8 cellular contexts compared by ENCODE assay signal in genomic region chr19:2446390-2446789, GRCh38. TPM values are rescaled to one million over a fixed set of nuclear protein-coding genes. Genes with fewer than 3 reads are reported as not detected.
DNase-seq lines count a peak whose midpoint lies in the region; ATAC-seq and FAIRE-seq lines count a peak whose summit lies in the region.

No MANE protein-coding gene starts in this region.

- no peak overlapping the region for H2BK15ac ChIP-seq in neuronal stem cell (ENCODE audit: low read length)

- H3K14ac ChIP-seq in neuronal stem cell (ENCODE audit: low read length): no peak overlapping the region

- no peak overlapping the region for H3K27ac ChIP-seq in neuronal stem cell (replicated peaks; ENCODE audit: low read length)

- FAIRE-seq in GM18507 (lab: Jason Lieb, UNC): peak; percentile 62

- H3K79me1 ChIP-seq in neuronal stem cell (ENCODE audit: low read depth, low read length): peaks cover 49% of the 10 kb centered on the region

- DNase-seq in GM18507 (ENCODE audit: extremely low spot score, insufficient read length, low read depth) (no peak), NAMALWA (ENCODE audit: low spot score) (peak; percentile 89), neuronal stem cell (ENCODE audit: low spot score) (no peak), cerebellar cortex (ENCODE audit: low spot score) (no peak), HuH-7 (ENCODE audit: low spot score) (no peak)
- DNase-seq in activated T-cell treated with anti-CD3 and anti-CD28 coated beads, Interleukin-2, amount 50 U/mL, for 4 hours: no peak

- no peaks in the 10 kb centered on the region for H3K9me3 Mint-ChIP-seq in activated T-cell treated with anti-CD3 and anti-CD28 coated beads, Interleukin-2, amount 50 U/mL, for 4 hours

- H3K4me1 Mint-ChIP-seq in activated T-cell treated with anti-CD3 and anti-CD28 coated beads, Interleukin-2, amount 50 U/mL, for 4 hours (ENCODE audit: low read depth): peaks cover 10% of the 10 kb centered on the region

- H4K91ac ChIP-seq in neuronal stem cell (ENCODE audit: low read depth, low read length, poor library complexity): no peak overlapping the region

- WGBS in neuronal stem cell (ENCODE audit: extremely low coverage in 2 of 2, insufficient read length in 2 of 2, insufficient replicate concordance in 1 of 2), 2 donors: no CpG with 5 or more reads among the region's 19 CpGs

- peaks cover 4% of the 10 kb centered on the region for H3K36me3 Mint-ChIP-seq in activated T-cell treated with anti-CD3 and anti-CD28 coated beads, Interleukin-2, amount 50 U/mL, for 4 hours (ENCODE audit: insufficient read depth)

- no peaks in the 10 kb centered on the region for H3K9me3 ChIP-seq in neuronal stem cell (replicated peaks in 1 of 2; ENCODE audit: control insufficient read depth in 2 of 2, insufficient read depth in 1 of 2, low read depth in 1 of 2, low read length in 2 of 2)

- H3K4me2 ChIP-seq in neuronal stem cell (ENCODE audit: insufficient read depth, low read length, poor library complexity, severe bottlenecking): peak overlapping the region; percentile 18

- H3K9ac ChIP-seq in neuronal stem cell (ENCODE audit: low read depth, low read length, poor library complexity): no peak overlapping the region

- peaks cover 0 to 8% of the 10 kb centered on the region in 2 donors for H3K4me1 ChIP-seq in neuronal stem cell (ENCODE audit: control insufficient read depth in 2 of 2, insufficient read depth in 1 of 2, low read depth in 1 of 2, low read length in 2 of 2)

- H3K36me3 ChIP-seq in neuronal stem cell (replicated peaks in 1 of 2; ENCODE audit: control insufficient read depth in 2 of 2, insufficient read depth in 2 of 2, low read length in 2 of 2): peaks cover 35 to 71% of the 10 kb centered on the region in 2 donors

- ATAC-seq in activated T-cell treated with anti-CD3 and anti-CD28 coated beads, Interleukin-2, amount 50 U/mL, for 4 hours: peak; percentile 61 to 63
- no peak for ATAC-seq in GM21619 (IDR thresholded peaks at IDR 0.05; ENCODE audit: unreplicated experiment)
- no peak for ATAC-seq in HG03039 (IDR thresholded peaks at IDR 0.05; ENCODE audit: unreplicated experiment)

- H3K27me3 Mint-ChIP-seq in activated T-cell treated with anti-CD3 and anti-CD28 coated beads, Interleukin-2, amount 50 U/mL, for 4 hours (ENCODE audit: low read depth): no peaks in the 10 kb centered on the region

- H3K23ac ChIP-seq in neuronal stem cell (ENCODE audit: low read depth, low read length, poor library complexity): no peak overlapping the region

- H2BK5ac ChIP-seq in neuronal stem cell (ENCODE audit: low read length): no peak overlapping the region

- H3K27me3 ChIP-seq in neuronal stem cell (ENCODE audit: control insufficient read depth in 3 of 3, insufficient read depth in 3 of 3, low read depth in 1 of 3, low read length in 3 of 3): no peaks in the 10 kb centered on the region

- no peak overlapping the region for H2BK120ac ChIP-seq in neuronal stem cell (ENCODE audit: low read depth, low read length)

- H2BK12ac ChIP-seq in neuronal stem cell (ENCODE audit: low read length): no peak overlapping the region

- H2AFZ ChIP-seq in neuronal stem cell (ENCODE audit: low read length): no peak overlapping the region

- H3K4me3 ChIP-seq in neuronal stem cell (ENCODE audit: low read length in 2 of 2): no peak overlapping the region

- peak overlapping the region; percentile 65 for H3K4me3 Mint-ChIP-seq in activated T-cell treated with anti-CD3 and anti-CD28 coated beads, Interleukin-2, amount 50 U/mL, for 4 hours

- no peak overlapping the region for H3K4ac ChIP-seq in neuronal stem cell (ENCODE audit: low read length)

- no peak overlapping the region for H4K8ac ChIP-seq in neuronal stem cell (ENCODE audit: low read depth, low read length)

- peak overlapping the region; percentile 75 for H2AK5ac ChIP-seq in neuronal stem cell (ENCODE audit: low read depth, low read length)

- H3K18ac ChIP-seq in neuronal stem cell (ENCODE audit: low read length): peak overlapping the region; percentile 7

RNA-seq across cellular contexts. Expression of gene LMNB2, which starts 10.4 kb away (rescaled TPM):
- total RNA-seq in activated T-cell treated with anti-CD3 and anti-CD28 coated beads, Interleukin-2, amount 50 U/mL, for 4 hours: 10 to 100 TPM; 90.9 to 98.3 (median 92.0) TPM
- 123 TPM for polyA plus RNA-seq in neuronal stem cell (2013, experiment 1 of 2)
- polyA plus RNA-seq in neuronal stem cell (2013, experiment 2 of 2): 124 TPM

RNA-seq across cellular contexts. Expression of gene TIMM13, which starts 19.0 kb away (rescaled TPM):
- total RNA-seq in activated T-cell treated with anti-CD3 and anti-CD28 coated beads, Interleukin-2, amount 50 U/mL, for 4 hours: 100 to 1,000 TPM; 273 to 326 (median 286) TPM
- polyA plus RNA-seq in neuronal stem cell (2013, experiment 1 of 2): 75.3 TPM
- polyA plus RNA-seq in neuronal stem cell (2013, experiment 2 of 2): 72.7 TPM

RNA-seq across cellular contexts. Expression of gene GADD45B, which starts 29.5 kb away (rescaled TPM):
- total RNA-seq in activated T-cell treated with anti-CD3 and anti-CD28 coated beads, Interleukin-2, amount 50 U/mL, for 4 hours: 10 to 100 TPM; 67.4 to 75.5 (median 72.8) TPM
- 3.0 TPM for polyA plus RNA-seq in neuronal stem cell (2013, experiment 1 of 2)
- 2.3 TPM for polyA plus RNA-seq in neuronal stem cell (2013, experiment 2 of 2)

Comparison
In these comparisons a context has a peak if more than half of its experiments do, and no peak if none do; other contexts are left out.
1. ATAC-seq: peak in activated T-cell treated with anti-CD3 and anti-CD28 coated beads, Interleukin-2, amount 50 U/mL, for 4 hours (2 of 2); none in GM21619 (single experiment) and HG03039 (single experiment).